In the genomic region with DNA sequence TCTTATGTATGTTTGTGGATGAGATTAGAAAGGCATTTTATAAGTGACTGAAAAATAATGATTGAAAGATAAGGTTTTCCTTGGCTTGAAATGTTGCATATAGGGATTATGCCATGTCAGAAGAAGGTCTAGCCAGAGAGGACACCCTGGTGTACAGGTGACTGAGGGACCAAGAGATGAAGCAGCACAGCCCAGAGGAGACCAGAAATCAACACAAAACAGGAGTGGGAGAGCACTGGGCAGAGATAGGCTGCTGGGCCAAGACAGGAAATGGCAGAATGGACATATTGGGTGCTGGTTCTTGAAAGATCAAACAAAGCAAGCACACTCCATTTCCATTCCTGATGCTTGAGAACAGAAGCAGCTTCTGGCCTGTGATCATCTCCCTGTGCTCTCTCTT, we compare ENCODE assay signal across 1 cellular context.
TF ChIP-seq lines count a peak whose summit lies in the region.

No MANE protein-coding gene starts in this region.

TF ChIP-seq in SK-N-SH treated with all-trans-retinoic acid at 6 μM for 48 hours, 23 proteins besides CTCF, POLR2A, EP300 and RAD21 (continued from another document):
- TF ChIP-seq, protein P1, sequence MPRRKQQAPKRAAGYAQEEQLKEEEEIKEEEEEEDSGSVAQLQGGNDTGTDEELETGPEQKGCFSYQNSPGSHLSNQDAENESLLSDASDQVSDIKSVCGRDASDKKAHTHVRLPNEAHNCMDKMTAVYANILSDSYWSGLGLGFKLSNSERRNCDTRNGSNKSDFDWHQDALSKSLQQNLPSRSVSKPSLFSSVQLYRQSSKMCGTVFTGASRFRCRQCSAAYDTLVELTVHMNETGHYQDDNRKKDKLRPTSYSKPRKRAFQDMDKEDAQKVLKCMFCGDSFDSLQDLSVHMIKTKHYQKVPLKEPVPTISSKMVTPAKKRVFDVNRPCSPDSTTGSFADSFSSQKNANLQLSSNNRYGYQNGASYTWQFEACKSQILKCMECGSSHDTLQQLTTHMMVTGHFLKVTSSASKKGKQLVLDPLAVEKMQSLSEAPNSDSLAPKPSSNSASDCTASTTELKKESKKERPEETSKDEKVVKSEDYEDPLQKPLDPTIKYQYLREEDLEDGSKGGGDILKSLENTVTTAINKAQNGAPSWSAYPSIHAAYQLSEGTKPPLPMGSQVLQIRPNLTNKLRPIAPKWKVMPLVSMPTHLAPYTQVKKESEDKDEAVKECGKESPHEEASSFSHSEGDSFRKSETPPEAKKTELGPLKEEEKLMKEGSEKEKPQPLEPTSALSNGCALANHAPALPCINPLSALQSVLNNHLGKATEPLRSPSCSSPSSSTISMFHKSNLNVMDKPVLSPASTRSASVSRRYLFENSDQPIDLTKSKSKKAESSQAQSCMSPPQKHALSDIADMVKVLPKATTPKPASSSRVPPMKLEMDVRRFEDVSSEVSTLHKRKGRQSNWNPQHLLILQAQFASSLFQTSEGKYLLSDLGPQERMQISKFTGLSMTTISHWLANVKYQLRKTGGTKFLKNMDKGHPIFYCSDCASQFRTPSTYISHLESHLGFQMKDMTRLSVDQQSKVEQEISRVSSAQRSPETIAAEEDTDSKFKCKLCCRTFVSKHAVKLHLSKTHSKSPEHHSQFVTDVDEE (CRISPR knock-in tag; IDR thresholded peaks at IDR 0.05) = no peak
- TF ChIP-seq ESRRG (CRISPR knock-in tag; IDR thresholded peaks at IDR 0.05) = no peak
- TF ChIP-seq, protein P2, sequence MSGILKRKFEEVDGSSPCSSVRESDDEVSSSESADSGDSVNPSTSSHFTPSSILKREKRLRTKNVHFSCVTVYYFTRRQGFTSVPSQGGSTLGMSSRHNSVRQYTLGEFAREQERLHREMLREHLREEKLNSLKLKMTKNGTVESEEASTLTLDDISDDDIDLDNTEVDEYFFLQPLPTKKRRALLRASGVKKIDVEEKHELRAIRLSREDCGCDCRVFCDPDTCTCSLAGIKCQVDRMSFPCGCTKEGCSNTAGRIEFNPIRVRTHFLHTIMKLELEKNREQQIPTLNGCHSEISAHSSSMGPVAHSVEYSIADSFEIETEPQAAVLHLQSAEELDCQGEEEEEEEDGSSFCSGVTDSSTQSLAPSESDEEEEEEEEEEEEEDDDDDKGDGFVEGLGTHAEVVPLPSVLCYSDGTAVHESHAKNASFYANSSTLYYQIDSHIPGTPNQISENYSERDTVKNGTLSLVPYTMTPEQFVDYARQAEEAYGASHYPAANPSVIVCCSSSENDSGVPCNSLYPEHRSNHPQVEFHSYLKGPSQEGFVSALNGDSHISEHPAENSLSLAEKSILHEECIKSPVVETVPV (CRISPR knock-in tag; IDR thresholded peaks at IDR 0.05) = no peak
- no peak for TF ChIP-seq ZFP30 (CRISPR knock-in tag; IDR thresholded peaks at IDR 0.05)
- TF ChIP-seq, protein P3, sequence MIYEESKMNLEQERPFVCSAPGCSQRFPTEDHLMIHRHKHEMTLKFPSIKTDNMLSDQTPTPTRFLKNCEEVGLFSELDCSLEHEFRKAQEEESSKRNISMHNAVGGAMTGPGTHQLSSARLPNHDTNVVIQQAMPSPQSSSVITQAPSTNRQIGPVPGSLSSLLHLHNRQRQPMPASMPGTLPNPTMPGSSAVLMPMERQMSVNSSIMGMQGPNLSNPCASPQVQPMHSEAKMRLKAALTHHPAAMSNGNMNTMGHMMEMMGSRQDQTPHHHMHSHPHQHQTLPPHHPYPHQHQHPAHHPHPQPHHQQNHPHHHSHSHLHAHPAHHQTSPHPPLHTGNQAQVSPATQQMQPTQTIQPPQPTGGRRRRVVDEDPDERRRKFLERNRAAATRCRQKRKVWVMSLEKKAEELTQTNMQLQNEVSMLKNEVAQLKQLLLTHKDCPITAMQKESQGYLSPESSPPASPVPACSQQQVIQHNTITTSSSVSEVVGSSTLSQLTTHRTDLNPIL (CRISPR knock-in tag; IDR thresholded peaks at IDR 0.05; ENCODE audit: low read depth) = no peak
- no peak for TF ChIP-seq ZNF565 (CRISPR knock-in tag; conservative IDR thresholded peaks at IDR 0.05; ENCODE audit: low read depth)
- no peak for TF ChIP-seq ISL1 (CRISPR knock-in tag; IDR thresholded peaks at IDR 0.05)
- TF ChIP-seq ZNF8 (CRISPR knock-in tag; IDR thresholded peaks at IDR 0.05) = no peak
- TF ChIP-seq TOX (CRISPR knock-in tag; IDR thresholded peaks at IDR 0.05; ENCODE audit: borderline replicate concordance) = no peak
- no peak for TF ChIP-seq GLIS3 (CRISPR knock-in tag; IDR thresholded peaks at IDR 0.05)
- TF ChIP-seq SNAI2 (CRISPR knock-in tag; IDR thresholded peaks at IDR 0.05) = no peak
TF ChIP-seq in SK-N-SH treated with all-trans-retinoic acid at 6 μM for 48 hours: peak in this region for 0.
